In genomic region chr6:139028242-139028657, GRCh38 we compare ENCODE assay signal across 8 cellular contexts. TPM values are rescaled to one million over a fixed set of nuclear protein-coding genes. Genes with fewer than 3 reads are reported as not detected.
DNase-seq lines count a peak whose midpoint lies in the region; ATAC-seq and TF ChIP-seq lines count a peak whose summit lies in the region.

No MANE protein-coding gene starts in this region.

- H3K4me1 ChIP-seq in HUES48 (ENCODE audit: control insufficient read depth, insufficient read depth, low read length) (peaks cover 39% of the 10 kb centered on the region), body of pancreas (peaks cover 18% of the 10 kb centered on the region), lung (ENCODE audit: control insufficient read depth in 2 of 2, insufficient read depth in 2 of 2, low read length in 2 of 2) (peaks cover 2 to 6% of the 10 kb centered on the region in 2 donors), upper lobe of right lung (peaks cover 18% of the 10 kb centered on the region)

- H3K9me3 ChIP-seq in HUES48 (ENCODE audit: control insufficient read depth, insufficient read depth, low read length) = no peaks in the 10 kb centered on the region
- no peaks in the 10 kb centered on the region for H3K9me3 ChIP-seq in body of pancreas
- H3K9me3 ChIP-seq in lung (ENCODE audit: control insufficient read depth in 2 of 2, insufficient read depth in 1 of 2, low read length in 1 of 2) = no peaks in the 10 kb centered on the region
- H3K9me3 ChIP-seq in upper lobe of right lung = no peaks in the 10 kb centered on the region

- H3K27me3 ChIP-seq in HUES48 (ENCODE audit: control insufficient read depth, insufficient read depth, low read length) = no peaks in the 10 kb centered on the region
- no peaks in the 10 kb centered on the region for H3K27me3 ChIP-seq in body of pancreas
- H3K27me3 ChIP-seq in lung (ENCODE audit: control insufficient read depth, insufficient read depth) = no peaks in the 10 kb centered on the region
- no peaks in the 10 kb centered on the region for H3K27me3 ChIP-seq in upper lobe of right lung

- intact Hi-C loops in body of pancreas (cut with DNase I) (no loop called here), upper lobe of right lung (cut with DNase I) (no loop called here)

- ATAC-seq in GM18517 (IDR thresholded peaks at IDR 0.05; ENCODE audit: unreplicated experiment) (peak; percentile 5), body of pancreas (peak; percentile 77), lung (ENCODE audit: insufficient read depth, low FRiP score) (peak; percentile 8), upper lobe of right lung (no peak), GM18520 (IDR thresholded peaks at IDR 0.05; ENCODE audit: unreplicated experiment) (no peak)

- no peak for TF ChIP-seq POLR2A in body of pancreas (IDR thresholded peaks at IDR 0.05)

- TF ChIP-seq CTCF in AG10803 (conservative IDR thresholded peaks at IDR 0.05; ENCODE audit: low read length) (no peak), body of pancreas (IDR thresholded peaks at IDR 0.05) (no peak), lung (IDR thresholded peaks at IDR 0.05; ENCODE audit: control extremely low read depth, extremely low read depth) (no peak), upper lobe of right lung (IDR thresholded peaks at IDR 0.05) (no peak)

- DNase-seq in AG10803 (ENCODE audit: low read depth) (peak; percentile 48), body of pancreas (peak in 3 of 4 donors; percentile 59 to 77 (median 76)), lung (ENCODE audit: low spot score) (no peak), upper lobe of right lung (no peak)
- no peak for DNase-seq in activated CD8-positive, alpha-beta memory T cell treated with anti-CD3 and anti-CD28 coated beads, Interleukin-2, amount 50 U/mL, for 4 hours

- peak overlapping the region; percentile 90 for H3K9ac ChIP-seq in HUES48 (ENCODE audit: low read depth, low read length)

- H3K36me3 ChIP-seq in HUES48 (ENCODE audit: control insufficient read depth, insufficient read depth, low read length) = no peaks in the 10 kb centered on the region; the same call in 1 of the 2 replicates
- H3K36me3 ChIP-seq in body of pancreas (replicated peaks in 1 of 2; ENCODE audit: insufficient read depth in 1 of 2, low read depth in 2 of 2) = no peaks in the 10 kb centered on the region
- no peaks in the 10 kb centered on the region for H3K36me3 ChIP-seq in lung (ENCODE audit: control insufficient read depth in 2 of 2, insufficient read depth in 2 of 2, low read length in 2 of 2)
- H3K36me3 ChIP-seq in upper lobe of right lung = no peaks in the 10 kb centered on the region

- 3 to 6% methylated on average over 14 of the region's 14 CpGs for WGBS in body of pancreas, 2 donors
- 2 to 3% methylated on average over 14 of the region's 14 CpGs for WGBS in lung, 2 donors

- H3K4me3 ChIP-seq in AG10803 (ENCODE audit: low read length) = peak overlapping the region; percentile 92
- peak overlapping the region; percentile 92 for H3K4me3 ChIP-seq in HUES48 (ENCODE audit: low read depth, low read length)
- peak overlapping the region; percentile 76 to 83 for H3K4me3 ChIP-seq in body of pancreas
- peak overlapping the region; percentile 78 for H3K4me3 ChIP-seq in lung
- H3K4me3 ChIP-seq in upper lobe of right lung = peak overlapping the region; percentile 87

- H3K27ac ChIP-seq in HUES48 (ENCODE audit: low read depth, low read length) = peak overlapping the region; percentile 92
- peak overlapping the region in 3 of 4 donors; percentile 64 to 82 (median 65) for H3K27ac ChIP-seq in body of pancreas
- H3K27ac ChIP-seq in lung (ENCODE audit: low read depth in 1 of 2, low read length in 1 of 2) = peak overlapping the region; percentile 82 to 83
- peak overlapping the region; percentile 79 for H3K27ac ChIP-seq in upper lobe of right lung

RNA-seq across cellular contexts. Expression of gene ABRACL, which starts 0.3 kb away (rescaled TPM):
- 10 to 100 TPM in 1 of 2 donors, 1 to 10 TPM in 1; 1.6 to 11.2 TPM for total RNA-seq in body of pancreas
- 10 to 100 TPM; 19.8 to 33.4 TPM for total RNA-seq in lung
- 10 to 100 TPM; 47.6 to 91.9 TPM for polyA plus RNA-seq in lung
- 32.0 TPM for total RNA-seq in upper lobe of right lung

RNA-seq across cellular contexts. Expression of gene REPS1, which starts 40.2 kb away (rescaled TPM):
- total RNA-seq in body of pancreas = 10 to 100 TPM; 19.5 to 29.0 TPM
- total RNA-seq in lung = 10 to 100 TPM; 34.9 to 68.2 TPM
- polyA plus RNA-seq in lung = 10 to 100 TPM; 13.5 to 16.8 TPM
- total RNA-seq in upper lobe of right lung = 35.4 TPM

Comparison
In these comparisons a context has a peak if more than half of its experiments do, and no peak if none do; other contexts are left out.
1. DNase-seq: peak in AG10803 (single experiment) and body of pancreas (3 of 4); none in lung (single experiment), upper lobe of right lung (single experiment) and activated CD8-positive, alpha-beta memory T cell treated with anti-CD3 and anti-CD28 coated beads, Interleukin-2, amount 50 U/mL, for 4 hours (single experiment).
2. ATAC-seq: peak in GM18517 (single experiment), body of pancreas (single experiment) and lung (single experiment); none in upper lobe of right lung (single experiment) and GM18520 (single experiment).
3. Peak in every context shown above with its lines, with median percentiles within 50 percentile points of each other: H3K4me3 ChIP-seq and H3K27ac ChIP-seq.